In genomic region chr14:75435473-75435872, GRCh38 we compare ENCODE assay signal across 20 cellular contexts. TPM values are rescaled to one million over a fixed set of nuclear protein-coding genes. Genes with fewer than 3 reads are reported as not detected.
DNase-seq lines count a peak whose midpoint lies in the region; ATAC-seq and TF ChIP-seq lines count a peak whose summit lies in the region.
"Had no signal": no experiment of that assay in that cellular context is flagged by ENCODE, and none has a peak within 500 bp of the region (broad histone marks: within the 10 kb centered on the region; RNA-seq: fewer than 3 reads in every experiment).

No MANE protein-coding gene starts in this region.

- H3K4me1 ChIP-seq in DOHH2 (ENCODE audit: control insufficient read depth, low read length) (peaks cover 55% of the 10 kb centered on the region), trophoblast cell (ENCODE audit: control insufficient read depth in 1 of 2, insufficient read depth in 2 of 2, low read length in 2 of 2) (peaks cover 27 to 34% of the 10 kb centered on the region in 2 experiments)

- peak overlapping the region; percentile 81 for H3K4ac ChIP-seq in trophoblast cell (ENCODE audit: low read depth, low read length)

- no peaks in the 10 kb centered on the region for H3K9me3 ChIP-seq in DOHH2 (ENCODE audit: control insufficient read depth, insufficient read depth, low read length)
- H3K9me3 ChIP-seq in SU-DHL-6 (ENCODE audit: insufficient read depth, low read length): no peaks in the 10 kb centered on the region
- peaks cover 1% of the 10 kb centered on the region for H3K9me3 ChIP-seq in trophoblast cell (ENCODE audit: insufficient read depth, low read depth, low read length)
- H3K9me3 ChIP-seq: adrenal gland, right lobe of liver had no signal

- peak overlapping the region; percentile 28 for H4K8ac ChIP-seq in trophoblast cell (ENCODE audit: low read depth, low read length)

- peak overlapping the region; percentile 46 for H3K4me2 ChIP-seq in DOHH2 (ENCODE audit: low read length)
- peak overlapping the region; percentile 62 for H3K4me2 ChIP-seq in SU-DHL-6 (ENCODE audit: low read depth, low read length, poor library complexity, severe bottlenecking)
- no peak overlapping the region for H3K4me2 ChIP-seq in trophoblast cell (ENCODE audit: low read length)

- H2BK120ac ChIP-seq in trophoblast cell (ENCODE audit: insufficient read depth, low read length, poor library complexity): peak overlapping the region; percentile 18

- H3K27me3 ChIP-seq in DOHH2 (ENCODE audit: control insufficient read depth, low read length) (peaks cover 2% of the 10 kb centered on the region; the same call in 1 of the 2 replicates), SU-DHL-6 (ENCODE audit: low read length) (no peaks in the 10 kb centered on the region), trophoblast cell (ENCODE audit: insufficient read depth, low read length) (no peaks in the 10 kb centered on the region)
- H3K27me3 ChIP-seq: adrenal gland, right lobe of liver had no signal

- H3K14ac ChIP-seq in trophoblast cell (ENCODE audit: low read length): peak overlapping the region; percentile 24

- no peak overlapping the region for H3K27ac ChIP-seq in DOHH2 (ENCODE audit: low read depth, low read length)
- peak overlapping the region; percentile 96 for H3K27ac ChIP-seq in SU-DHL-6 (ENCODE audit: low read depth, low read length)
- H3K27ac ChIP-seq in trophoblast cell (ENCODE audit: low read depth, low read length): peak overlapping the region; percentile 40
- H3K27ac ChIP-seq: right lobe of liver had no signal

- H4K12ac ChIP-seq in trophoblast cell (ENCODE audit: low read depth, low read length): no peak overlapping the region

- no peak for ATAC-seq in GM21381 (IDR thresholded peaks at IDR 0.05; ENCODE audit: unreplicated experiment)
- ATAC-seq: activated T-cell treated with anti-CD3 and anti-CD28 coated beads, Interleukin-2, amount 50 U/mL, for 4 hours; HepG2; right lobe of liver had no signal

- H3K79me1 ChIP-seq in trophoblast cell (ENCODE audit: low read length): peaks cover 7% of the 10 kb centered on the region

- H3K9me3 Mint-ChIP-seq in IgD-negative memory B cell: no peaks in the 10 kb centered on the region
- H3K9me3 Mint-ChIP-seq: activated T-cell treated with anti-CD3 and anti-CD28 coated beads, Interleukin-2, amount 50 U/mL, for 4 hours; endodermal cell; HFFc6 had no signal

- H3K9me2 ChIP-seq in DOHH2 (replicated peaks; ENCODE audit: control insufficient read depth, low read length): no peaks in the 10 kb centered on the region
- no peaks in the 10 kb centered on the region for H3K9me2 ChIP-seq in SU-DHL-6 (replicated peaks; ENCODE audit: insufficient read depth, low read length)

- WGBS in trophoblast cell (ENCODE audit: extremely low coverage, insufficient coverage, insufficient read length): no CpG with 5 or more reads among the region's 6 CpGs

- H3K23ac ChIP-seq in trophoblast cell (ENCODE audit: low read length): no peak overlapping the region

- H3K9ac ChIP-seq in SU-DHL-6 (ENCODE audit: low read length): peak overlapping the region; percentile 58
- H3K9ac ChIP-seq in trophoblast cell (ENCODE audit: low read length): no peak overlapping the region

- H3K79me2 ChIP-seq in DOHH2 (ENCODE audit: control insufficient read depth, low read length): no peaks in the 10 kb centered on the region
- peaks cover 84% of the 10 kb centered on the region for H3K79me2 ChIP-seq in SU-DHL-6 (ENCODE audit: insufficient read depth, low read length)
- peaks cover 20% of the 10 kb centered on the region for H3K79me2 ChIP-seq in trophoblast cell (ENCODE audit: control insufficient read depth, insufficient read depth, low read length, poor library complexity)

- peak overlapping the region; percentile 14; the same call in 1 of the 2 replicates for H3K4me3 ChIP-seq in DOHH2 (ENCODE audit: low read length)
- no peak overlapping the region for H3K4me3 ChIP-seq in SU-DHL-6 (ENCODE audit: insufficient read depth, low read length, poor library complexity, severe bottlenecking)
- no peak overlapping the region for H3K4me3 ChIP-seq in trophoblast cell (ENCODE audit: low read depth, low read length)
- H3K4me3 ChIP-seq: adrenal gland, right lobe of liver had no signal

- DNase-seq in trophoblast cell (no peak), RKO (ENCODE audit: low spot score) (no peak), middle frontal gyrus (ENCODE audit: extremely low spot score, low spot score) (no peak)
- DNase-seq: activated CD4-positive, CD25-positive, alpha-beta regulatory T cell treated with anti-CD3 and anti-CD28 coated beads, Interleukin-2, amount 50 U/mL, for 72 hours; activated T-cell treated with anti-CD3 and anti-CD28 coated beads, Interleukin-2, amount 50 U/mL, for 4 hours; cerebellar nuclear complex; endodermal cell; HFFc6; hippocampal formation; midbrain; NCI-H748 treated with DMSO at 0.1 percent for 48 hours; nucleus accumbens; right lobe of liver; stimulated activated CD4-positive, alpha-beta T cell treated with anti-CD3 and anti-CD28 coated beads, Interleukin-2, amount 100 ng/mL, for 24 hours had no signal

- H4K20me1 ChIP-seq in DOHH2 (ENCODE audit: control insufficient read depth, insufficient read depth, low read depth, low read length) (no peaks in the 10 kb centered on the region), SU-DHL-6 (ENCODE audit: low read depth, low read length) (no peaks in the 10 kb centered on the region)

- H3F3A ChIP-seq in DOHH2 (ENCODE audit: control insufficient read depth, insufficient read depth) (no peaks in the 10 kb centered on the region; the same call in 1 of the 2 replicates), SU-DHL-6 (ENCODE audit: insufficient read depth) (peaks cover 59% of the 10 kb centered on the region)

- H4K91ac ChIP-seq in trophoblast cell (ENCODE audit: low read depth, low read length): peak overlapping the region; percentile 48

- peak overlapping the region; percentile 69 for H3K18ac ChIP-seq in trophoblast cell (ENCODE audit: low read length)

- H2BK5ac ChIP-seq in trophoblast cell (ENCODE audit: low read depth, low read length, poor library complexity): peak overlapping the region; percentile 63

- H3K36me3 ChIP-seq in DOHH2 (ENCODE audit: control insufficient read depth, low read length): no peaks in the 10 kb centered on the region; the same call in 1 of the 2 replicates
- H3K36me3 ChIP-seq in SU-DHL-6 (ENCODE audit: low read length): peaks cover 3% of the 10 kb centered on the region; the same call in 1 of the 2 replicates
- H3K36me3 ChIP-seq in trophoblast cell (ENCODE audit: control insufficient read depth in 1 of 2, insufficient read depth in 2 of 2, low read length in 2 of 2): peaks cover 46 to 54% of the 10 kb centered on the region in 2 experiments

- peaks cover 38 to 59% (median 38%) of the 10 kb centered on the region in 3 donors for H3K4me1 Mint-ChIP-seq in IgD-negative memory B cell

- peak overlapping the region in 3 of 4 donors; percentile 0 to 38 (median 34) for H3K4me3 Mint-ChIP-seq in IgD-negative memory B cell
- H3K4me3 Mint-ChIP-seq: activated T-cell treated with anti-CD3 and anti-CD28 coated beads, Interleukin-2, amount 50 U/mL, for 4 hours; endodermal cell; HFFc6 had no signal

- H3K27ac Mint-ChIP-seq in IgD-negative memory B cell: peak overlapping the region; percentile 2 to 14 (median 2)
- H3K27ac Mint-ChIP-seq: endodermal cell had no signal

- no peak overlapping the region for H2AK5ac ChIP-seq in trophoblast cell (ENCODE audit: low read length)

- H3K27me3 Mint-ChIP-seq in IgD-negative memory B cell: no peaks in the 10 kb centered on the region

- TF ChIP-seq CTCF in DOHH2 (IDR thresholded peaks at IDR 0.05; ENCODE audit: low read depth, low read length, poor library complexity, severe bottlenecking) (no peak), SU-DHL-6 (IDR thresholded peaks at IDR 0.05; ENCODE audit: insufficient read depth, low read length, poor library complexity, severe bottlenecking) (no peak)

- H2AFZ ChIP-seq in SU-DHL-6 (ENCODE audit: low read depth, low read length, severe bottlenecking): no peak overlapping the region
- no peak overlapping the region for H2AFZ ChIP-seq in trophoblast cell (ENCODE audit: insufficient read depth, low read length, poor library complexity)

- peak overlapping the region; percentile 91 for H2BK12ac ChIP-seq in trophoblast cell (ENCODE audit: low read length)

- peaks cover 11% of the 10 kb centered on the region for H3K36me3 Mint-ChIP-seq in IgD-negative memory B cell

RNA-seq across cellular contexts. Expression of gene JDP2, which starts 7.7 kb away (rescaled TPM):
- 14.9 TPM for polyA plus RNA-seq in IgD-negative memory B cell
- polyA plus RNA-seq in trophoblast cell (2013): 39.5 and 42.3 TPM in 2 replicates
